Comparison of ENCODE assay signal across 24 cellular contexts in genomic region chr17:61531223-61531622, GRCh38. TPM values are rescaled to one million over a fixed set of nuclear protein-coding genes. Genes with fewer than 3 reads are reported as not detected.
DNase-seq lines count a peak whose midpoint lies in the region; ATAC-seq, FAIRE-seq and TF ChIP-seq lines count a peak whose summit lies in the region.
"Had no signal": no experiment of that assay in that cellular context is flagged by ENCODE, and none has a peak within 500 bp of the region (broad histone marks: within the 10 kb centered on the region; RNA-seq: fewer than 3 reads in every experiment).

No MANE protein-coding gene starts in this region.

- no peak for TF ChIP-seq POLR2A in GM12878 (IDR thresholded peaks at IDR 0.05; ENCODE audit: low read depth, low read length)

- no peak overlapping the region for H2AFZ ChIP-seq in GM12878 (ENCODE audit: control insufficient read depth, low read depth, low read length)

- peaks cover 8% of the 10 kb centered on the region for H3K27me3 Mint-ChIP-seq in HFFc6 (ENCODE audit: insufficient read depth)
- peaks cover 6% of the 10 kb centered on the region for H3K27me3 Mint-ChIP-seq in type B pancreatic cell

- TF ChIP-seq RAD21 in GM12878 (IDR thresholded peaks at IDR 0.05; ENCODE audit: insufficient read depth, low read depth, low read length), result no peak

- no peaks in the 10 kb centered on the region for H3K79me2 ChIP-seq in GM12878 (ENCODE audit: control insufficient read depth, insufficient read depth, low read length)

- H4K20me1 ChIP-seq in GM12878 (ENCODE audit: control insufficient read depth, insufficient read depth), result no peaks in the 10 kb centered on the region
- H4K20me1 ChIP-seq: BLaER1 had no signal

- H3K9ac ChIP-seq in GM12878 (ENCODE audit: control insufficient read depth, insufficient read depth, low read length), result no peak overlapping the region
- H3K9ac ChIP-seq: BLaER1 had no signal

- SMC1A ChIA-PET in GM12878 (lab: Charles Lee; ENCODE audit: uncharacterized antibody, unreplicated experiment), result no interaction called here

- RAD21 ChIA-PET in GM12878 (lab: Charles Lee; ENCODE audit: unreplicated experiment), result no interaction called here

- H3K36me3 Mint-ChIP-seq in HFFc6 (ENCODE audit: low read depth) (no peaks in the 10 kb centered on the region), type B pancreatic cell (no peaks in the 10 kb centered on the region)
- H3K36me3 Mint-ChIP-seq: CD8-positive, alpha-beta T cell had no signal

- no peak for DNase-seq in HFFc6
- DNase-seq in GM12878 (ENCODE audit: low read depth, low spot score), result no peak
- no peak for DNase-seq in type B pancreatic cell (ENCODE audit: extremely low spot score, unreplicated experiment)
- no peak for DNase-seq in C1 segment of cervical spinal cord (lab: John Stamatoyannopoulos, UW)
- DNase-seq in NCI-H2171 (lab: John Stamatoyannopoulos, UW), result no peak
- DNase-seq: 8988T; ACHN; BE2C; CD4-positive, alpha-beta T cell; CD8-positive, alpha-beta T cell; DMS 273 treated with DMSO at 0.1 percent for 48 hours; DMS153; DMS53; DMS79; DND-41; EL; GDM1 had no signal

- H3K27ac ChIP-seq in GM12878 (ENCODE audit: control insufficient read depth, insufficient read depth), result no peak overlapping the region
- H3K27ac ChIP-seq: BLaER1, C4-2B had no signal

- no peaks in the 10 kb centered on the region for H3K27me3 ChIP-seq in GM12878 (replicated peaks in 1 of 2; ENCODE audit: control insufficient read depth in 2 of 2, insufficient read depth in 2 of 2, low read length in 1 of 2)
- H3K27me3 ChIP-seq: BE2C, BLaER1 had no signal

- no peak for ATAC-seq in GM12878
- ATAC-seq: CD8-positive, alpha-beta T cell had no signal

- no peaks in the 10 kb centered on the region for H3K9me3 Mint-ChIP-seq in HFFc6
- no peaks in the 10 kb centered on the region for H3K9me3 Mint-ChIP-seq in type B pancreatic cell
- H3K9me3 Mint-ChIP-seq: CD4-positive, alpha-beta T cell; CD8-positive, alpha-beta T cell had no signal

- H3K4me1 ChIP-seq in GM12878 (ENCODE audit: control insufficient read depth, insufficient read depth, low read length), result no peaks in the 10 kb centered on the region
- H3K4me1 ChIP-seq: BE2C, BLaER1 had no signal

- in situ Hi-C loops in GM12878 (cut with MboI), result no loop called here

- no peak for TF ChIP-seq EP300 in GM12878 (IDR thresholded peaks at IDR 0.05; ENCODE audit: borderline replicate concordance in 1 of 2, control insufficient read depth in 1 of 2, low read depth in 2 of 2, low read length in 2 of 2)

- FAIRE-seq in GM12878 (lab: Jason Lieb, UNC), result no peak
- FAIRE-seq: A204.1, GM12891, GM19239 had no signal

- peaks cover 2% of the 10 kb centered on the region; the same call in 1 of the 2 replicates for H3K4me1 Mint-ChIP-seq in HFFc6 (ENCODE audit: low read depth)
- no peaks in the 10 kb centered on the region for H3K4me1 Mint-ChIP-seq in type B pancreatic cell (ENCODE audit: unreplicated experiment)

- no peak overlapping the region for H3K4me3 ChIP-seq in GM12878
- H3K4me3 ChIP-seq: BLaER1 had no signal

- POLR2A ChIA-PET in GM12878 (lab: Charles Lee), result no interaction called here

- BruUV-seq in GM12878 (replicated peaks; lab: Mats Ljungman, UMichigan), result no TSS peak

- H3K4me3 Mint-ChIP-seq in HFFc6 (no peak overlapping the region), type B pancreatic cell (no peak overlapping the region)
- H3K4me3 Mint-ChIP-seq: CD4-positive, alpha-beta T cell; CD8-positive, alpha-beta T cell had no signal

- H3K36me3 ChIP-seq in GM12878 (ENCODE audit: control insufficient read depth in 2 of 2, insufficient read depth in 2 of 2, low read length in 1 of 2), result no peaks in the 10 kb centered on the region
- H3K36me3 ChIP-seq: BE2C, BLaER1 had no signal

- no peak overlapping the region for H3K27ac Mint-ChIP-seq in HFFc6
- H3K27ac Mint-ChIP-seq in type B pancreatic cell, result no peak overlapping the region
- H3K27ac Mint-ChIP-seq: CD4-positive, alpha-beta T cell; CD8-positive, alpha-beta T cell had no signal

- no peak overlapping the region for H3K4me2 ChIP-seq in GM12878 (ENCODE audit: control insufficient read depth, insufficient read depth)
- H3K4me2 ChIP-seq: BLaER1 had no signal

- WGBS in GM12878 (ENCODE audit: insufficient coverage, insufficient replicate concordance, low lambda C conversion rate, missing lambda C conversion rate), result 61% methylated on average over 7 of the region's 7 CpGs

- H3K9me3 ChIP-seq in GM12878 (replicated peaks; ENCODE audit: control insufficient read depth, insufficient read depth, low read length), result no peaks in the 10 kb centered on the region
- H3K9me3 ChIP-seq: BE2C, BLaER1 had no signal

- CTCF ChIA-PET in GM12878 (lab: Yijun Ruan, JAX), result no interaction called here

- TF ChIP-seq CTCF in HFFc6 (IDR thresholded peaks at IDR 0.05), result 0 out of 2 replicates have a peak, but pooled peaks have one; percentile 15
- TF ChIP-seq CTCF in GM12878 (IDR thresholded peaks at IDR 0.05 in 2 of 3, conservative IDR thresholded peaks at IDR 0.05 in 1 of 3; ENCODE audit: control insufficient read depth in 2 of 3, extremely low read depth in 1 of 3, insufficient read depth in 1 of 3, low read depth in 3 of 3, low read length in 3 of 3), result no peak
- TF ChIP-seq CTCF in type B pancreatic cell (conservative IDR thresholded peaks at IDR 0.05), result peak; percentile 23

- intact Hi-C loops in GM12878 (cut with micrococcal nuclease; ENCODE audit: unreplicated experiment), result no loop called here

TF ChIP-seq in GM12878, 131 proteins besides CTCF, POLR2A, EP300 and RAD21:
- TF ChIP-seq MYC (IDR thresholded peaks at IDR 0.05; ENCODE audit: insufficient read depth, insufficient read length, insufficient replicate concordance, low read length, severe bottlenecking) (no peak), NFXL1 (IDR thresholded peaks at IDR 0.05; ENCODE audit: borderline replicate concordance) (peak; percentile 18; the same call in 1 of the 2 replicates)
TF ChIP-seq in GM12878: peak in this region for 1.

RNA-seq across cellular contexts. Expression of gene NACA2, which starts 59.8 kb away (rescaled TPM):
- total RNA-seq in HFFc6 (2021; fragmentation: NEBNext Ultra II Directional; extraction: Animal tissue kit (Norgen Biotek cat#: 25700)), result not detected
- total RNA-seq in GM12878 (2013; cell fraction: nucleolus; rRNA removed), result not detected in 2 replicates
- total RNA-seq in GM12878 (2014; rRNA removed) (not detected in 2 replicates), GM12878 (2014; rRNA removed; fragmentation: Illumina TruSeq; extraction: Trizol) (not detected in 2 replicates), GM12878 (2021) (not detected in 2 replicates), type B pancreatic cell (ENCODE audit: low replicate concordance) (not detected in 2 replicates)
- not detected for polyA plus RNA-seq in GM12878 (2011; ENCODE audit: low read depth)
- polyA plus RNA-seq in GM12878 (2011; rRNA removed) (0.68 and 0.94 TPM in 2 replicates), GM12878 (2014; fragmentation: Illumina TruSeq; extraction: Trizol) (0.16 TPM in 1 of 2 replicates, not detected in the other), GM12878 (2014; fragmentation: Nextera tagmentation; extraction: Ambion mirVana) (under 1 TPM; 0.27 to 0.29 TPM), GM12878 (2014; rRNA removed) (not detected in 2 replicates), GM12878 (2016; fragmentation: Nextera tagmentation; extraction: Ambion mirVana) (under 1 TPM; 0.43 to 0.51 TPM)
- not detected in 2 replicates for polyA plus RNA-seq in GM12878 (2011; cell fraction: cytosol; rRNA removed)
- polyA plus RNA-seq in GM12878 (2011; cell fraction: nucleus; rRNA removed), result not detected in 2 replicates
- polyA plus RNA-seq in GM12878 (2012), result 0.32 and 1.1 TPM in 2 replicates
- not detected in 2 replicates for polyA minus RNA-seq in GM12878 (2011; rRNA and poly(A)+ RNA removed)
- not detected in 2 replicates for polyA minus RNA-seq in GM12878 (2011; cell fraction: cytosol; rRNA and poly(A)+ RNA removed)
- polyA minus RNA-seq in GM12878 (2011; cell fraction: nucleus; rRNA and poly(A)+ RNA removed), result not detected in 2 replicates
- total RNA-seq: A673; CD4-positive, alpha-beta T cell; Daoy had no signal

Comparison
In these comparisons a context has a peak if more than half of its experiments do, and no peak if none do; other contexts are left out.
1. CTCF ChIP-seq: peak in HFFc6 (single experiment) and type B pancreatic cell (single experiment); none in GM12878 (0 of 3).